Comparison of ENCODE assay signal across 25 cellular contexts in genomic region chr2:159174759-159175158, GRCh38.
"Had no signal": no experiment of that assay in that cellular context is flagged by ENCODE, and none has a peak within 500 bp of the region (broad histone marks: within the 10 kb centered on the region; RNA-seq: fewer than 3 reads in every experiment).

No MANE protein-coding gene starts in this region.

- H3K9me3 ChIP-seq: colonic mucosa, gastrocnemius medialis, ovary, psoas muscle, right lobe of liver, transverse colon had no signal

- H3K27ac ChIP-seq: colonic mucosa, epithelial cell of prostate, gastrocnemius medialis, ovary, psoas muscle, right lobe of liver, transverse colon had no signal

- H3K27me3 ChIP-seq: colonic mucosa, gastrocnemius medialis, ovary, right lobe of liver, transverse colon had no signal

- H3K4me3 Mint-ChIP-seq: central memory CD8-positive, alpha-beta T cell; dendritic cell treated with granulocyte-macrophage colony-stimulating factor and Interleukin-4, amounts not matched to agents 40 ng/mL and 50 ng/mL, for 4 days; endodermal cell; immature natural killer cell; nephron; stimulated activated naive B cell treated with anti-CD40 and anti-IgM and Interleukin-4, amounts not matched to agents 10 μg/mL and 1 μg/mL and 100 μg/mL, for 72 hours; stimulated activated naive CD8-positive, alpha-beta T cell treated with anti-CD3 and anti-CD28 coated beads, Interleukin-15, Interleukin-2, amounts not matched to agents 100 ng/mL and 50 ng/mL, for 24 hours had no signal

- H3K27me3 Mint-ChIP-seq: central memory CD8-positive, alpha-beta T cell; dendritic cell treated with granulocyte-macrophage colony-stimulating factor and Interleukin-4, amounts not matched to agents 40 ng/mL and 50 ng/mL, for 4 days; stimulated activated naive B cell treated with anti-CD40 and anti-IgM and Interleukin-4, amounts not matched to agents 10 μg/mL and 1 μg/mL and 100 μg/mL, for 72 hours; stimulated activated naive CD8-positive, alpha-beta T cell treated with anti-CD3 and anti-CD28 coated beads, Interleukin-15, Interleukin-2, amounts not matched to agents 100 ng/mL and 50 ng/mL, for 24 hours had no signal

- ATAC-seq: esophagus mucosa; gastrocnemius medialis; psoas muscle; stimulated activated naive B cell treated with anti-CD40 and anti-IgM and Interleukin-4, amounts not matched to agents 10 μg/mL and 1 μg/mL and 100 μg/mL, for 72 hours had no signal

- H3K4me1 Mint-ChIP-seq: central memory CD8-positive, alpha-beta T cell; nephron; stimulated activated naive B cell treated with anti-CD40 and anti-IgM and Interleukin-4, amounts not matched to agents 10 μg/mL and 1 μg/mL and 100 μg/mL, for 72 hours had no signal

- H3K4me1 ChIP-seq: colonic mucosa, gastrocnemius medialis, psoas muscle, right lobe of liver, transverse colon had no signal

- H3K36me3 ChIP-seq: gastrocnemius medialis, ovary had no signal

- H3K9me3 Mint-ChIP-seq: central memory CD8-positive, alpha-beta T cell; dendritic cell treated with granulocyte-macrophage colony-stimulating factor and Interleukin-4, amounts not matched to agents 40 ng/mL and 50 ng/mL, for 4 days; endodermal cell; immature natural killer cell; nephron; stimulated activated naive B cell treated with anti-CD40 and anti-IgM and Interleukin-4, amounts not matched to agents 10 μg/mL and 1 μg/mL and 100 μg/mL, for 72 hours; stimulated activated naive CD8-positive, alpha-beta T cell treated with anti-CD3 and anti-CD28 coated beads, Interleukin-15, Interleukin-2, amounts not matched to agents 100 ng/mL and 50 ng/mL, for 24 hours had no signal

- H3K36me3 Mint-ChIP-seq: immature natural killer cell; stimulated activated naive B cell treated with anti-CD40 and anti-IgM and Interleukin-4, amounts not matched to agents 10 μg/mL and 1 μg/mL and 100 μg/mL, for 72 hours had no signal

- DNase-seq: colonic mucosa; effector CD8-positive, alpha-beta T cell; endodermal cell; foreskin fibroblast; gastrocnemius medialis; hypothalamus; islet precursor cell; kidney glomerular epithelial cell; mesendoderm; occipital lobe; ovary; psoas muscle; right lobe of liver; small intestine; stimulated activated CD4-positive, alpha-beta T cell treated with anti-CD3 and anti-CD28 coated beads, Interleukin-15, amount 100 ng/mL, for 24 hours; stimulated activated CD4-positive, alpha-beta T cell treated with anti-CD3 and anti-CD28 coated beads, Interleukin-2, amount 100 ng/mL, for 48 hours; stimulated activated naive B cell treated with anti-CD40 and anti-IgM and Interleukin-4, amounts not matched to agents 10 μg/mL and 1 μg/mL and 100 μg/mL, for 72 hours; transverse colon had no signal

- H3K27ac Mint-ChIP-seq: dendritic cell treated with granulocyte-macrophage colony-stimulating factor and Interleukin-4, amounts not matched to agents 40 ng/mL and 50 ng/mL, for 4 days; endodermal cell; nephron; stimulated activated naive B cell treated with anti-CD40 and anti-IgM and Interleukin-4, amounts not matched to agents 10 μg/mL and 1 μg/mL and 100 μg/mL, for 72 hours; stimulated activated naive CD8-positive, alpha-beta T cell treated with anti-CD3 and anti-CD28 coated beads, Interleukin-15, Interleukin-2, amounts not matched to agents 100 ng/mL and 50 ng/mL, for 24 hours had no signal

- H3K4me3 ChIP-seq: colonic mucosa, gastrocnemius medialis, ovary, psoas muscle, right lobe of liver, transverse colon had no signal
